Comparison of ENCODE assay signal across 13 cellular contexts in genomic region chr4:7771056-7771455, GRCh38.
A peak's percentile ranks its signal among the peaks of the same experiment; 100 is the strongest.
DNase-seq lines count a peak whose midpoint lies in the region; ATAC-seq lines count a peak whose summit lies in the region.
"Had no signal": no experiment of that assay in that cellular context is flagged by ENCODE, and none has a peak within 500 bp of the region (broad histone marks: within the 10 kb centered on the region; RNA-seq: fewer than 3 reads in every experiment).

No MANE protein-coding gene starts in this region.

- no peak overlapping the region for H3K4me3 ChIP-seq in effector memory CD4-positive, alpha-beta T cell (ENCODE audit: insufficient read depth, low read depth, low read length, poor library complexity, severe bottlenecking)
- H3K4me3 ChIP-seq: gastroesophageal sphincter, right atrium auricular region had no signal

- no peaks in the 10 kb centered on the region for H3K9me3 Mint-ChIP-seq in stimulated activated effector memory CD8-positive, alpha-beta T cell treated with anti-CD3 and anti-CD28 coated beads, Interleukin-12 subunit alpha, Interleukin-12 subunit beta, amount 100 ng/mL, for 72 hours
- H3K9me3 Mint-ChIP-seq: type B pancreatic cell had no signal

- H3K4me1 ChIP-seq in effector memory CD4-positive, alpha-beta T cell (ENCODE audit: control insufficient read depth, insufficient read depth, low read length, poor library complexity, severe bottlenecking): peaks cover 10% of the 10 kb centered on the region

- H3K27ac Mint-ChIP-seq in stimulated activated effector memory CD8-positive, alpha-beta T cell treated with anti-CD3 and anti-CD28 coated beads, Interleukin-12 subunit alpha, Interleukin-12 subunit beta, amount 100 ng/mL, for 72 hours: peak overlapping the region; percentile 41

- peak overlapping the region; percentile 13 for H3K27ac ChIP-seq in effector memory CD4-positive, alpha-beta T cell (ENCODE audit: insufficient read depth, low read length, poor library complexity, severe bottlenecking)
- H3K27ac ChIP-seq: 22Rv1, right atrium auricular region had no signal

- H3K4me1 Mint-ChIP-seq in stimulated activated effector memory CD8-positive, alpha-beta T cell treated with anti-CD3 and anti-CD28 coated beads, Interleukin-12 subunit alpha, Interleukin-12 subunit beta, amount 100 ng/mL, for 72 hours: peaks cover 34% of the 10 kb centered on the region

- H3K9me3 ChIP-seq in effector memory CD4-positive, alpha-beta T cell (ENCODE audit: control insufficient read depth, low read length): no peaks in the 10 kb centered on the region
- H3K9me3 ChIP-seq: gastroesophageal sphincter, right atrium auricular region had no signal

- H3K36me3 ChIP-seq in effector memory CD4-positive, alpha-beta T cell (ENCODE audit: control insufficient read depth, insufficient read depth, low read length): peaks cover 23% of the 10 kb centered on the region

- ATAC-seq in activated CD4-positive, CD25-positive, alpha-beta regulatory T cell treated with anti-CD3 and anti-CD28 coated beads, Interleukin-2, amount 50 U/mL, for 24 hours: peak; percentile 72
- peak; percentile 65 for ATAC-seq in stimulated activated effector memory CD8-positive, alpha-beta T cell treated with anti-CD3 and anti-CD28 coated beads, Interleukin-12 subunit alpha, Interleukin-12 subunit beta, amount 100 ng/mL, for 72 hours
- ATAC-seq in HG03439 (IDR thresholded peaks at IDR 0.05; ENCODE audit: unreplicated experiment): no peak
- ATAC-seq: gastroesophageal sphincter had no signal

- no peaks in the 10 kb centered on the region for H3K27me3 ChIP-seq in effector memory CD4-positive, alpha-beta T cell (replicated peaks; ENCODE audit: control insufficient read depth, insufficient read depth, low read length, poor library complexity, severe bottlenecking)
- H3K27me3 ChIP-seq: gastroesophageal sphincter, right atrium auricular region had no signal

- H3K4me3 Mint-ChIP-seq in stimulated activated effector memory CD8-positive, alpha-beta T cell treated with anti-CD3 and anti-CD28 coated beads, Interleukin-12 subunit alpha, Interleukin-12 subunit beta, amount 100 ng/mL, for 72 hours: no peak overlapping the region
- H3K4me3 Mint-ChIP-seq: type B pancreatic cell had no signal

- H3K36me3 Mint-ChIP-seq in stimulated activated effector memory CD8-positive, alpha-beta T cell treated with anti-CD3 and anti-CD28 coated beads, Interleukin-12 subunit alpha, Interleukin-12 subunit beta, amount 100 ng/mL, for 72 hours: peaks cover 65% of the 10 kb centered on the region

- no peak for DNase-seq in activated CD4-positive, CD25-positive, alpha-beta regulatory T cell (lab: John Stamatoyannopoulos, UW)
- DNase-seq in activated T-cell treated with anti-CD3 and anti-CD28 coated beads, Interleukin-2, amount 50 U/mL, for 1 hour: peak; percentile 50
- peak in 1 of 3 donors; percentile 9 for DNase-seq in effector memory CD4-positive, alpha-beta T cell
- DNase-seq in stimulated activated effector memory CD8-positive, alpha-beta T cell treated with anti-CD3 and anti-CD28 coated beads, Interleukin-12 subunit alpha, Interleukin-12 subunit beta, amount 100 ng/mL, for 72 hours (ENCODE audit: low spot score in 2 of 2): no peak
- no peak for DNase-seq in kidney glomerular epithelial cell (lab: John Stamatoyannopoulos, UW)
- no peak for DNase-seq in NCI-H1417 (lab: John Stamatoyannopoulos, UW)
- DNase-seq: Karpas-422 had no signal
